Comparison of ENCODE assay signal across 25 cellular contexts in the genomic region with DNA sequence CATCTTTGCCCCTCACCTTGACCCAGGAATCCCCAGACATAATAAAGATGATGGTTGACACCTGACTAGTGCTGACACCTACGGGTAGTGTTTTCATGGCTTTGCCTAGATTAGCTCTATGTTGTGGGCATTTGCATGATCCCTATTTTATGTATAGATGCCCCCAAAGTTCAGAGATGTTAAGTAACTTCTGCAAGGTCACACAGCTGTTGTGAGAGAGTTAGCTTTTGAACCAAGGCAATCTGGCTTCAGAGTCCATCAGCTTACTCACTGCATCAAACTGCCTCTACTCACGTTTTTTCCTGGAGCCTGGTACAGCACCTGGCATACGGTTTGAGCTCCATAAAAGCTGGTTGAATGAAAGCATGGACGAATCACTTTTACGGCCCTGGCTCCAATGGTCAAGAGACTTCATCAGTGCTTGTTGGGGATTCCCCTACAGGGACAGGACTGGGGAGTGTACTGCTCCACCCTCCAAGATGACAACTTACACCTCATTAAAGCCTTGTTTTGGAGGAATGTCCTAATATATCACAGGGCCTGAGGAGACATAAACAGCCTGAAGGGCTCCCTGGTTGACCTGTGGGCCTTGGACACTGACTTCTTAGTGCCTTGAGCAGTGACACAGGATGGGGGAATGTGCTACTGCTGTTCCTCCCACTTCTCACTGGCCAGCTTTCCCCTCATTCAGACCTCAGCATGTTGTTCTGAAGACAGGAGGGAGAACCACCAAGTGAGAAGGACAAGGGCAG.
"Had no signal": no experiment of that assay in that cellular context is flagged by ENCODE, and none has a peak within 500 bp of the region (broad histone marks: within the 10 kb centered on the region; RNA-seq: fewer than 3 reads in every experiment).

No MANE protein-coding gene starts in this region.

- FAIRE-seq: kidney, small intestine, urothelium cell line had no signal

- H3K36me3 ChIP-seq: left lung, ovary, right atrium auricular region, spleen, thyroid gland, transverse colon, upper lobe of left lung had no signal

- H3K4me3 Mint-ChIP-seq: naive thymus-derived CD4-positive, alpha-beta T cell; natural killer cell treated with Interleukin-12 subunit alpha and Interleukin-12 subunit beta and Interleukin-15 and Interleukin-18, amount 100 ng/mL, for 72 hours; stimulated activated memory B cell treated with anti-CD40 and anti-IgM and Interleukin-4, amounts not matched to agents 10 μg/mL and 1 μg/mL and 100 μg/mL, for 72 hours; stimulated activated naive CD8-positive, alpha-beta T cell treated with anti-CD3 and anti-CD28 coated beads, Interleukin-15, amount 100 ng/mL, for 72 hours had no signal

- H3K27me3 ChIP-seq: left lung, ovary, right atrium auricular region, thyroid gland, transverse colon, upper lobe of left lung had no signal

- H3K4me1 Mint-ChIP-seq: naive thymus-derived CD4-positive, alpha-beta T cell; stimulated activated memory B cell treated with anti-CD40 and anti-IgM and Interleukin-4, amounts not matched to agents 10 μg/mL and 1 μg/mL and 100 μg/mL, for 72 hours; stimulated activated naive CD8-positive, alpha-beta T cell treated with anti-CD3 and anti-CD28 coated beads, Interleukin-15, amount 100 ng/mL, for 72 hours had no signal

- H3K4me1 ChIP-seq: left lung, right atrium auricular region, spleen, thyroid gland, transverse colon, upper lobe of left lung had no signal

- H3K36me3 Mint-ChIP-seq: naive thymus-derived CD4-positive, alpha-beta T cell; natural killer cell treated with Interleukin-12 subunit alpha and Interleukin-12 subunit beta and Interleukin-15 and Interleukin-18, amount 100 ng/mL, for 72 hours; stimulated activated memory B cell treated with anti-CD40 and anti-IgM and Interleukin-4, amounts not matched to agents 10 μg/mL and 1 μg/mL and 100 μg/mL, for 72 hours had no signal

- DNase-seq: head of caudate nucleus; hippocampal formation; kidney; left colon; left lung; midbrain; mucosa of descending colon; naive thymus-derived CD4-positive, alpha-beta T cell; ovary; small intestine; stimulated activated CD4-positive, alpha-beta T cell treated with anti-CD3 and anti-CD28 coated beads, Interleukin-4, amount 100 ng/mL, for 24 hours; stimulated activated naive CD4-positive, alpha-beta T cell treated with Interleukin-2 at 50 U/mL for 16 hours; stimulated activated naive CD8-positive, alpha-beta T cell treated with anti-CD3 and anti-CD28 coated beads, Interleukin-15, amount 100 ng/mL, for 72 hours; substantia nigra; thyroid gland; transverse colon had no signal

- ATAC-seq: left colon; left lung; mucosa of descending colon; naive thymus-derived CD4-positive, alpha-beta T cell; natural killer cell treated with Interleukin-12 subunit alpha and Interleukin-12 subunit beta and Interleukin-15 and Interleukin-18, amount 100 ng/mL, for 72 hours; sciatic nerve; stimulated activated memory B cell treated with anti-CD40 and anti-IgM and Interleukin-4, amounts not matched to agents 10 μg/mL and 1 μg/mL and 100 μg/mL, for 72 hours; stimulated activated naive CD8-positive, alpha-beta T cell treated with anti-CD3 and anti-CD28 coated beads, Interleukin-15, amount 100 ng/mL, for 72 hours had no signal

- H3K27ac ChIP-seq: left lung, ovary, right atrium auricular region, spleen, thyroid gland, transverse colon, upper lobe of left lung had no signal

- H3K9me3 ChIP-seq: left lung, mucosa of descending colon, ovary, right atrium auricular region, spleen, thyroid gland, transverse colon, upper lobe of left lung had no signal

- H3K9me3 Mint-ChIP-seq: natural killer cell treated with Interleukin-12 subunit alpha and Interleukin-12 subunit beta and Interleukin-15 and Interleukin-18, amount 100 ng/mL, for 72 hours; stimulated activated memory B cell treated with anti-CD40 and anti-IgM and Interleukin-4, amounts not matched to agents 10 μg/mL and 1 μg/mL and 100 μg/mL, for 72 hours; stimulated activated naive CD8-positive, alpha-beta T cell treated with anti-CD3 and anti-CD28 coated beads, Interleukin-15, amount 100 ng/mL, for 72 hours had no signal

- H3K27ac Mint-ChIP-seq: naive thymus-derived CD4-positive, alpha-beta T cell; natural killer cell treated with Interleukin-12 subunit alpha and Interleukin-12 subunit beta and Interleukin-15 and Interleukin-18, amount 100 ng/mL, for 72 hours; progenitor cell of endocrine pancreas; stimulated activated memory B cell treated with anti-CD40 and anti-IgM and Interleukin-4, amounts not matched to agents 10 μg/mL and 1 μg/mL and 100 μg/mL, for 72 hours; stimulated activated naive CD8-positive, alpha-beta T cell treated with anti-CD3 and anti-CD28 coated beads, Interleukin-15, amount 100 ng/mL, for 72 hours had no signal

- H3K4me3 ChIP-seq: left lung, lung, mucosa of descending colon, ovary, right atrium auricular region, spleen, thyroid gland, transverse colon, upper lobe of left lung had no signal
